ENCODE assay signal across 9 cellular contexts in genomic region chr17:13597723-13598347, GRCh38. TPM values are rescaled to one million over a fixed set of nuclear protein-coding genes. Genes with fewer than 3 reads are reported as not detected.
DNase-seq lines count a peak whose midpoint lies in the region; ATAC-seq lines count a peak whose summit lies in the region.
"Had no signal": no experiment of that assay in that cellular context is flagged by ENCODE, and none has a peak within 500 bp of the region (broad histone marks: within the 10 kb centered on the region; RNA-seq: fewer than 3 reads in every experiment).

No MANE protein-coding gene starts in this region.

- no peaks in the 10 kb centered on the region for H3K27me3 ChIP-seq in Karpas-422 (ENCODE audit: low read length)

- H3K79me2 ChIP-seq in Karpas-422 (ENCODE audit: low read length) = no peaks in the 10 kb centered on the region

- H3K4me2 ChIP-seq in Karpas-422 (ENCODE audit: low read depth, low read length, poor library complexity, severe bottlenecking) = no peak overlapping the region

- no peak overlapping the region for H3K9ac ChIP-seq in Karpas-422 (ENCODE audit: low read length)

- H3K27ac ChIP-seq in Karpas-422 (ENCODE audit: low read length) = no peak overlapping the region

- H3K4me1 ChIP-seq in Karpas-422 (ENCODE audit: low read length) = no peaks in the 10 kb centered on the region
- H3K4me1 ChIP-seq: Caco-2 had no signal

- H3K9me2 ChIP-seq in Karpas-422 (replicated peaks; ENCODE audit: insufficient read depth, low read length) = no peaks in the 10 kb centered on the region

- DNase-seq in NCI-H1417 (lab: John Stamatoyannopoulos, UW) (peak in 2 of 3 experiments; percentile 18 to 53), NCI-H1417 treated with DMSO at 0.1 percent for 48 hours (lab: John Stamatoyannopoulos, UW) (no peak), Karpas-422 (peak; percentile 74), fibroblast of peridontal ligament (ENCODE audit: extremely low read depth) (peak; percentile 77), retina (peak; percentile 41)
- peak; percentile 30 for DNase-seq in activated CD4-positive, alpha-beta T cell treated with anti-CD3 and anti-CD28 coated beads for 48 hours

- H4K20me1 ChIP-seq in Karpas-422 (ENCODE audit: insufficient read depth, low read depth, low read length) = no peaks in the 10 kb centered on the region

- H3K36me3 ChIP-seq in Karpas-422 (ENCODE audit: insufficient read depth, low read length) = no peaks in the 10 kb centered on the region

- H2AFZ ChIP-seq in Karpas-422 (ENCODE audit: low read length) = no peak overlapping the region

- H3K9me3 ChIP-seq in Karpas-422 (ENCODE audit: low read length) = no peaks in the 10 kb centered on the region
- H3K9me3 ChIP-seq: Caco-2 had no signal

- no peak overlapping the region for H3K4me3 ChIP-seq in Karpas-422 (ENCODE audit: low read length)

- ATAC-seq in HG02759 (IDR thresholded peaks at IDR 0.05; ENCODE audit: unreplicated experiment) (no peak), HG03521 (IDR thresholded peaks at IDR 0.05; ENCODE audit: unreplicated experiment) (no peak)

RNA-seq across cellular contexts. Expression of gene HS3ST3A1, which starts 3.9 kb away (rescaled TPM):
- total RNA-seq in Karpas-422 (2014; rRNA removed; shearing (Covaris generic); ENCODE audit: low replicate concordance) = not detected in 2 replicates
- total RNA-seq: Caco-2 had no signal
